ENCODE assay signal across 19 cellular contexts in genomic region chr2:237198144-237198900, GRCh38.
DNase-seq lines count a peak whose midpoint lies in the region; ATAC-seq and TF ChIP-seq lines count a peak whose summit lies in the region.
"Had no signal": no experiment of that assay in that cellular context is flagged by ENCODE, and none has a peak within 500 bp of the region (broad histone marks: within the 10 kb centered on the region; RNA-seq: fewer than 3 reads in every experiment).

No MANE protein-coding gene starts in this region.

- DNase-seq in HCEC 1CT (peak; percentile 80), WTC11 (ENCODE audit: low spot score) (no peak), fibroblast of mammary gland (ENCODE audit: low read depth) (peak; percentile 58), gastrocnemius medialis (no peak), cerebellum (ENCODE audit: low spot score) (no peak), aorta (no peak), NCI-H2171 treated with DMSO at 0.1 percent for 48 hours (lab: John Stamatoyannopoulos, UW) (no peak)
- DNase-seq in stimulated activated CD4-positive, alpha-beta T cell treated with anti-CD3 and anti-CD28 coated beads, Interleukin-4, amount 100 ng/mL, for 4 hours = no peak
- DNase-seq: activated CD4-positive, alpha-beta T cell treated with anti-CD3 and anti-CD28 coated beads, Interleukin-2, amount 50 U/mL, for 48 hours; activated naive CD8-positive, alpha-beta T cell treated with anti-CD3 and anti-CD28 coated beads for 36 hours; activated T-cell treated with anti-CD3 and anti-CD28 coated beads, Interleukin-2, amount 50 U/mL, for 72 hours; hypothalamus; MM.1S; NCI-H1930; NCI-H524 had no signal

- peaks cover 27% of the 10 kb centered on the region for H3K27me3 Mint-ChIP-seq in WTC11 (ENCODE audit: low read depth)
- H3K27me3 Mint-ChIP-seq: activated naive CD8-positive, alpha-beta T cell treated with anti-CD3 and anti-CD28 coated beads for 36 hours had no signal

- H3K4me3 ChIP-seq in fibroblast of mammary gland (ENCODE audit: control insufficient read depth, low read depth, low read length) (no peak overlapping the region), gastrocnemius medialis (no peak overlapping the region), aorta (ENCODE audit: low read length in 2 of 2) (no peak overlapping the region)
- H3K4me3 ChIP-seq: BLaER1 had no signal

- peak overlapping the region in 3 of 4 donors; percentile 24 to 34 (median 31) for H3K27ac ChIP-seq in gastrocnemius medialis
- H3K27ac ChIP-seq in aorta (ENCODE audit: low read depth in 1 of 2, low read length in 2 of 2) = no peak overlapping the region
- H3K27ac ChIP-seq: BLaER1, epithelial cell of prostate had no signal

- TF ChIP-seq POLR2A in gastrocnemius medialis (IDR thresholded peaks at IDR 0.05) = no peak

- POLR2A ChIA-PET in WTC11 (lab: Charles Lee) = no interaction called here

- H3K27me3 ChIP-seq in gastrocnemius medialis (no peaks in the 10 kb centered on the region), aorta (ENCODE audit: control insufficient read depth in 1 of 2, insufficient read depth in 2 of 2, low read length in 1 of 2) (no peaks in the 10 kb centered on the region)
- H3K27me3 ChIP-seq: BLaER1 had no signal

- H3K4me1 Mint-ChIP-seq in WTC11 = peaks cover 63% of the 10 kb centered on the region
- H3K4me1 Mint-ChIP-seq: activated naive CD8-positive, alpha-beta T cell treated with anti-CD3 and anti-CD28 coated beads for 36 hours had no signal

- no peaks in the 10 kb centered on the region for H3K9me3 ChIP-seq in gastrocnemius medialis
- no peaks in the 10 kb centered on the region for H3K9me3 ChIP-seq in aorta (ENCODE audit: control insufficient read depth, low read length)

- H3K27ac Mint-ChIP-seq in WTC11 = peak overlapping the region; percentile 97
- H3K27ac Mint-ChIP-seq: activated naive CD8-positive, alpha-beta T cell treated with anti-CD3 and anti-CD28 coated beads for 36 hours; activated T-cell treated with anti-CD3 and anti-CD28 coated beads, Interleukin-2, amount 50 U/mL, for 72 hours had no signal

- H3K4me1 ChIP-seq in gastrocnemius medialis = peaks cover 0 to 4% of the 10 kb centered on the region in 2 donors
- H3K4me1 ChIP-seq in aorta (ENCODE audit: control insufficient read depth in 1 of 2, insufficient read depth in 2 of 2, low read length in 2 of 2) = no peaks in the 10 kb centered on the region
- H3K4me1 ChIP-seq: BLaER1 had no signal

- intact Hi-C loops in gastrocnemius medialis (cut with DNase I; ENCODE audit: low total_unique reads) = loop anchor here (10.0 kb wide), 1 partner anchor 46 kb away; no protein-coding TSS in a partner anchor
- intact Hi-C loops in aorta (cut with DNase I) = no loop called here

- CTCF ChIA-PET in WTC11 (lab: Charles Lee) = interaction anchor here (1.5 to 2.0 kb wide), 2 partner anchors 33 to 223 kb away, joined by 5 to 7 read pairs; no protein-coding TSS in a partner anchor

- TF ChIP-seq CTCF in WTC11 (IDR thresholded peaks at IDR 0.05) (no peak), fibroblast of mammary gland (conservative IDR thresholded peaks at IDR 0.05; ENCODE audit: control insufficient read depth, insufficient read depth, low read depth, low read length) (no peak), gastrocnemius medialis (IDR thresholded peaks at IDR 0.05 in 4 of 5, conservative IDR thresholded peaks at IDR 0.05 in 1 of 5) (no peak)

- in situ Hi-C loops in gastrocnemius medialis (cut with MboI; ENCODE audit: low sequenced_read_pairs in 4 of 4) = no loop called here

- H3K4me3 Mint-ChIP-seq in WTC11 = peak overlapping the region; percentile 16
- H3K4me3 Mint-ChIP-seq: activated naive CD8-positive, alpha-beta T cell treated with anti-CD3 and anti-CD28 coated beads for 36 hours; activated T-cell treated with anti-CD3 and anti-CD28 coated beads, Interleukin-2, amount 50 U/mL, for 72 hours had no signal

- H3K36me3 ChIP-seq in gastrocnemius medialis (no peaks in the 10 kb centered on the region), aorta (ENCODE audit: control insufficient read depth in 1 of 2, insufficient read depth in 2 of 2, low read length in 1 of 2) (no peaks in the 10 kb centered on the region)
- H3K36me3 ChIP-seq: BLaER1 had no signal

- ATAC-seq in WTC11 (no peak; the same call in 1 of the 2 replicates), gastrocnemius medialis (no peak), aorta (ENCODE audit: low FRiP score) (no peak)
- ATAC-seq: activated T-cell treated with anti-CD3 and anti-CD28 coated beads, Interleukin-2, amount 50 U/mL, for 72 hours; HCT116; HepG2 had no signal

- peaks cover 22% of the 10 kb centered on the region for H3K36me3 Mint-ChIP-seq in WTC11
- H3K36me3 Mint-ChIP-seq: activated naive CD8-positive, alpha-beta T cell treated with anti-CD3 and anti-CD28 coated beads for 36 hours had no signal

- H3K9me3 Mint-ChIP-seq in WTC11 = peaks cover 22% of the 10 kb centered on the region
- H3K9me3 Mint-ChIP-seq: activated naive CD8-positive, alpha-beta T cell treated with anti-CD3 and anti-CD28 coated beads for 36 hours; activated T-cell treated with anti-CD3 and anti-CD28 coated beads, Interleukin-2, amount 50 U/mL, for 72 hours had no signal

- WGBS in aorta, 2 donors = 78 to 84% methylated on average over 2 of the region's 2 CpGs

TF ChIP-seq in WTC11, 78 proteins besides CTCF, POLR2A, EP300 and RAD21:
- no peak for TF ChIP-seq ZNF671 (CRISPR knock-in tag; IDR thresholded peaks at IDR 0.05)

Comparison
In these comparisons a context has a peak if more than half of its experiments do, and no peak if none do; other contexts are left out.
1. DNase-seq: peak in HCEC 1CT (single experiment) and fibroblast of mammary gland (single experiment); none in WTC11 (single experiment), gastrocnemius medialis (0 of 2), cerebellum (single experiment), aorta (0 of 2), NCI-H2171 treated with DMSO at 0.1 percent for 48 hours (single experiment) and stimulated activated CD4-positive, alpha-beta T cell treated with anti-CD3 and anti-CD28 coated beads, Interleukin-4, amount 100 ng/mL, for 4 hours (0 of 2).
2. H3K27ac ChIP-seq: peak in gastrocnemius medialis (3 of 4); none in aorta (0 of 2).